21 cellular contexts compared by ENCODE assay signal in the genomic region with DNA sequence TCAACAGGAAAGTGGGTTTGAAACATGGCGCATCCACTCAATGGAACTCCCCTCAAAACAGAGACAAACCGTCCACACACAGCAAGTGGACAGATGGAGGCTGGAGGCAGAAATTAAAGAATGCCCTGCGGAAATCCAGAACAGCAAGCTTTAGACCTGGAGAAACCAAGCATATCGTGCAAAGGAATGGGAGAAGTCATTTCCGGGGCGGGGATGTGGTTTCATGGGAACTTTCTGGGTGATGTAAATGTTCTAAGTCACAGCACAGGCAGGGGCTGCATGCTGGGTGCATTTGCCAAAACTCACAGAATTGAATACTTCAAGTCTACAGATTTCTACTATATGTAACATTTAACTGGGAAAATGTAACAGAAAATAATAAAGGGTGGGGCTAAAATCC.
DNase-seq lines count a peak whose midpoint lies in the region; ATAC-seq and TF ChIP-seq lines count a peak whose summit lies in the region.
"Had no signal": no experiment of that assay in that cellular context is flagged by ENCODE, and none has a peak within 500 bp of the region (broad histone marks: within the 10 kb centered on the region; RNA-seq: fewer than 3 reads in every experiment).

No MANE protein-coding gene starts in this region.

- peaks cover under 1% of the 10 kb centered on the region for H3K9me3 Mint-ChIP-seq in CD8-positive, alpha-beta T cell
- H3K9me3 Mint-ChIP-seq: activated CD4-positive, alpha-beta T cell treated with anti-CD3 and anti-CD28 coated beads, Interleukin-2, amount 10 ng/mL, durations not matched to agents 24 days and 14 days had no signal

- H4K20me1 ChIP-seq in osteoblast (ENCODE audit: insufficient read depth, low read length): no peaks in the 10 kb centered on the region

- no peaks in the 10 kb centered on the region for H3K4me1 ChIP-seq in osteoblast (ENCODE audit: insufficient read depth, low read length)
- peaks cover 10% of the 10 kb centered on the region for H3K4me1 ChIP-seq in CD8-positive, alpha-beta T cell (ENCODE audit: insufficient read depth, low read length)
- H3K4me1 ChIP-seq: left ventricle myocardium inferior, neural progenitor cell, parathyroid adenoma, right atrium auricular region had no signal

- no peak overlapping the region for H3K27ac Mint-ChIP-seq in CD8-positive, alpha-beta T cell
- H3K27ac Mint-ChIP-seq: activated CD4-positive, alpha-beta T cell treated with anti-CD3 and anti-CD28 coated beads, Interleukin-2, amount 10 ng/mL, durations not matched to agents 24 days and 14 days; neural progenitor cell had no signal

- DNase-seq in H4 (ENCODE audit: low spot score) (peak; percentile 93), RPMI7951 (ENCODE audit: low read depth) (peak; percentile 89), brain microvascular endothelial cell (peak; percentile 20), osteoblast (ENCODE audit: insufficient read length, low spot score, missing footprints) (peak; percentile 78), foreskin fibroblast (no peak)
- no peak for DNase-seq in activated CD4-positive, CD25-positive, alpha-beta regulatory T cell (lab: John Stamatoyannopoulos, UW)
- no peak for DNase-seq in CD8-positive, alpha-beta T cell
- DNase-seq: activated CD4-positive, alpha-beta T cell treated with anti-CD3 and anti-CD28 coated beads, Interleukin-2, amount 10 ng/mL, durations not matched to agents 24 days and 14 days; activated T-cell treated with anti-CD3 and anti-CD28 coated beads, Interleukin-2, amount 50 U/mL, for 1 hour; left ventricle myocardium inferior; mesendoderm; NCI-H1105 treated with DMSO at 0.1 percent for 48 hours; NCI-H1930; NCI-H526 treated with DMSO at 0.1 percent for 48 hours; stimulated activated naive CD8-positive, alpha-beta T cell treated with anti-CD3 and anti-CD28 coated beads, Interleukin-15, Interleukin-2, amounts not matched to agents 100 U/mL and 50 U/mL, for 24 hours; SW 1271; T1000 had no signal

- peaks cover 6% of the 10 kb centered on the region for H3K4me1 Mint-ChIP-seq in CD8-positive, alpha-beta T cell (ENCODE audit: low read depth)
- H3K4me1 Mint-ChIP-seq: activated CD4-positive, alpha-beta T cell treated with anti-CD3 and anti-CD28 coated beads, Interleukin-2, amount 10 ng/mL, durations not matched to agents 24 days and 14 days had no signal

- H3K4me3 ChIP-seq in brain microvascular endothelial cell (ENCODE audit: low read depth, low read length) (no peak overlapping the region), osteoblast (ENCODE audit: insufficient read depth, low read length) (no peak overlapping the region), foreskin fibroblast (ENCODE audit: low read depth in 1 of 2, low read length in 2 of 2) (no peak overlapping the region)
- H3K4me3 ChIP-seq in CD8-positive, alpha-beta T cell (ENCODE audit: low read depth, low read length): no peak overlapping the region
- H3K4me3 ChIP-seq: left ventricle myocardium inferior, neural progenitor cell, right atrium auricular region, smooth muscle cell had no signal

- CTCF ChIA-PET in CD8-positive, alpha-beta T cell (lab: Charles Lee): no interaction called here

- H3K27me3 ChIP-seq in brain microvascular endothelial cell (replicated peaks) (no peaks in the 10 kb centered on the region), osteoblast (ENCODE audit: insufficient read depth, low read length) (no peaks in the 10 kb centered on the region)
- no peaks in the 10 kb centered on the region for H3K27me3 ChIP-seq in CD8-positive, alpha-beta T cell (ENCODE audit: insufficient read depth, low read length)
- H3K27me3 ChIP-seq: neural progenitor cell, right atrium auricular region had no signal

- no peaks in the 10 kb centered on the region for H3K36me3 Mint-ChIP-seq in CD8-positive, alpha-beta T cell
- H3K36me3 Mint-ChIP-seq: neural progenitor cell had no signal

- POLR2A ChIA-PET in CD8-positive, alpha-beta T cell (lab: Charles Lee): no interaction called here

- no peak overlapping the region for H2AFZ ChIP-seq in osteoblast (ENCODE audit: low read length)
- H2AFZ ChIP-seq: neural progenitor cell, parathyroid adenoma had no signal

- H3K27me3 Mint-ChIP-seq in CD8-positive, alpha-beta T cell (ENCODE audit: low read depth): peaks cover 2% of the 10 kb centered on the region
- H3K27me3 Mint-ChIP-seq: activated CD4-positive, alpha-beta T cell treated with anti-CD3 and anti-CD28 coated beads, Interleukin-2, amount 10 ng/mL, durations not matched to agents 24 days and 14 days had no signal

- intact Hi-C loops in CD8-positive, alpha-beta T cell (cut with DNase I, micrococcal nuclease): no loop called here

- no peaks in the 10 kb centered on the region for H3K9me3 ChIP-seq in osteoblast (ENCODE audit: low read depth, low read length)
- H3K9me3 ChIP-seq in CD8-positive, alpha-beta T cell (ENCODE audit: low read length): no peaks in the 10 kb centered on the region
- H3K9me3 ChIP-seq: left ventricle myocardium inferior, right atrium auricular region had no signal

- no peak overlapping the region for H3K4me2 ChIP-seq in osteoblast (ENCODE audit: insufficient read depth, low read length)
- H3K4me2 ChIP-seq: neural progenitor cell, smooth muscle cell had no signal

- in situ Hi-C loops in brain microvascular endothelial cell (cut with HindIII; ENCODE audit: low pct_ligation_motif_present, low sequenced_read_pairs): no loop called here

- H3K27ac ChIP-seq in brain microvascular endothelial cell (no peak overlapping the region), osteoblast (ENCODE audit: low read depth, low read length) (no peak overlapping the region)
- no peak overlapping the region for H3K27ac ChIP-seq in CD8-positive, alpha-beta T cell (ENCODE audit: low read depth, low read length)
- H3K27ac ChIP-seq: left ventricle myocardium inferior, neural progenitor cell, parathyroid adenoma, right atrium auricular region had no signal

- H3K79me2 ChIP-seq in osteoblast (ENCODE audit: insufficient read depth, low read length): no peaks in the 10 kb centered on the region
- H3K79me2 ChIP-seq: parathyroid adenoma had no signal

- no peak overlapping the region for H3K4me3 Mint-ChIP-seq in CD8-positive, alpha-beta T cell
- H3K4me3 Mint-ChIP-seq: activated CD4-positive, alpha-beta T cell treated with anti-CD3 and anti-CD28 coated beads, Interleukin-2, amount 10 ng/mL, durations not matched to agents 24 days and 14 days; neural progenitor cell had no signal

- H3K36me3 ChIP-seq in brain microvascular endothelial cell (replicated peaks) (no peaks in the 10 kb centered on the region), osteoblast (ENCODE audit: insufficient read depth, low read length) (no peaks in the 10 kb centered on the region)
- no peaks in the 10 kb centered on the region for H3K36me3 ChIP-seq in CD8-positive, alpha-beta T cell (ENCODE audit: insufficient read depth, low read length)
- H3K36me3 ChIP-seq: left ventricle myocardium inferior, neural progenitor cell, right atrium auricular region had no signal

- no peak for TF ChIP-seq CTCF in brain microvascular endothelial cell (IDR thresholded peaks at IDR 0.05; ENCODE audit: low read depth, low read length, missing control alignments)
- no peak for TF ChIP-seq CTCF in osteoblast (IDR thresholded peaks at IDR 0.05; ENCODE audit: extremely low read depth, low read depth, low read length)
- TF ChIP-seq CTCF in CD8-positive, alpha-beta T cell (IDR thresholded peaks at IDR 0.05): no peak
- TF ChIP-seq CTCF in foreskin fibroblast (IDR thresholded peaks at IDR 0.05; ENCODE audit: low read depth, low read length): no peak

- no peak for ATAC-seq in CD8-positive, alpha-beta T cell
- ATAC-seq: stimulated activated naive CD8-positive, alpha-beta T cell treated with anti-CD3 and anti-CD28 coated beads, Interleukin-15, Interleukin-2, amounts not matched to agents 100 U/mL and 50 U/mL, for 24 hours had no signal

Comparison
In these comparisons a context has a peak if more than half of its experiments do, and no peak if none do; other contexts are left out.
1. DNase-seq: peak in H4 (single experiment), RPMI7951 (single experiment), brain microvascular endothelial cell (single experiment) and osteoblast (single experiment); none in activated CD4-positive, CD25-positive, alpha-beta regulatory T cell (0 of 4), CD8-positive, alpha-beta T cell (0 of 7) and foreskin fibroblast (0 of 2).